In the genomic region with DNA sequence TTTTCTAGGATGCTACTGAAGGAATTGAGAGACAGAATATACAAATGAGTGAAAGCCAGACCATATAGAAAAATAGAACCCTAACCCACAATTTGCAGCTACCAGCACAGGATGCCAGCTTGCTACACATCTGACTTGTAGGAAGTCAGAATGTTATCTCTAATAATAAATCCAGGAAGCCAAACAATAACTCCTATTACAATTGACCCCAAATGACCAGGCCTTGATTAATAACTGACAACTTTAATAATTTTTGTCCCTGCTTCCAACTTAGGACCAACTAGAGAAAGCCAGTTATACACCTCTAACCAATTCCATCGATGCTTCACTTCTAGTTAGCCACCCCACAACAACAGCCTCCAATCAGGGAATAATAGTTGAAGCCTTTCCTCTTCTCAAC, we compare ENCODE assay signal across 1 cellular context.
TF ChIP-seq lines count a peak whose summit lies in the region.

No MANE protein-coding gene starts in this region.

TF ChIP-seq in SK-N-SH, 30 proteins besides CTCF, POLR2A, EP300 and RAD21 (continued from another document):
- no peak for TF ChIP-seq TCF12 (IDR thresholded peaks at IDR 0.05)
- TF ChIP-seq YY1 (IDR thresholded peaks at IDR 0.05; ENCODE audit: low read depth) = no peak
- no peak for TF ChIP-seq TAF1 (IDR thresholded peaks at IDR 0.05; ENCODE audit: borderline replicate concordance, low read depth, low read length)
- TF ChIP-seq, protein P1, sequence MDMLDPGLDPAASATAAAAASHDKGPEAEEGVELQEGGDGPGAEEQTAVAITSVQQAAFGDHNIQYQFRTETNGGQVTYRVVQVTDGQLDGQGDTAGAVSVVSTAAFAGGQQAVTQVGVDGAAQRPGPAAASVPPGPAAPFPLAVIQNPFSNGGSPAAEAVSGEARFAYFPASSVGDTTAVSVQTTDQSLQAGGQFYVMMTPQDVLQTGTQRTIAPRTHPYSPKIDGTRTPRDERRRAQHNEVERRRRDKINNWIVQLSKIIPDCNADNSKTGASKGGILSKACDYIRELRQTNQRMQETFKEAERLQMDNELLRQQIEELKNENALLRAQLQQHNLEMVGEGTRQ (IDR thresholded peaks at IDR 0.05; ENCODE audit: borderline replicate concordance, low read depth, low read length) = no peak
- no peak for TF ChIP-seq POLR2AphosphoS5 (IDR thresholded peaks at IDR 0.05; ENCODE audit: low read depth, low read length)
